In the genomic region with DNA sequence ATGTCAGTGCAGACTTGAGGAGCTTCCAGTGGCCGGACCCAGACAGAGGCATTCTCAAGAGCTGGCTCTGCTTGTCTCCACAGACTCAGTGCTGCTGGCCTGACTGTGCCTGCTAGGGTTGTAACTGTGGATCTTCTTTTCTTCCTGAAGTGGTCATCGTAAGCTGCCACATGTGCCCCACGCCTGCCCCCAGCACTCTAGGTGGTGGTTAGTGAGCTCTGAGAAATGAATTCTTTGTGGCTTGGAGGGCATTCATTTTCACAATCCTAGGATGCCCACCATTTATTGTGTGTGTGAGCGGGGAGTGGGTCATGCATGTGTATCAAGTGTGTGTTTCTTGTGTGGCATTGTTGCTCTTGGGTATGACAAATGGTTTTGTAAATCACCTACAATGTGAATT, we compare ENCODE assay signal across 21 cellular contexts. TPM values are rescaled to one million over a fixed set of nuclear protein-coding genes. Genes with fewer than 3 reads are reported as not detected.
A peak's percentile ranks its signal among the peaks of the same experiment; 100 is the strongest.
DNase-seq lines count a peak whose midpoint lies in the region; ATAC-seq, FAIRE-seq and TF ChIP-seq lines count a peak whose summit lies in the region.
"Had no signal": no experiment of that assay in that cellular context is flagged by ENCODE, and none has a peak within 500 bp of the region (broad histone marks: within the 10 kb centered on the region; RNA-seq: fewer than 3 reads in every experiment).

No MANE protein-coding gene starts in this region.

- peaks cover 6% of the 10 kb centered on the region for H3K4me1 Mint-ChIP-seq in activated naive CD4-positive, alpha-beta T cell treated with anti-CD3 and anti-CD28 coated beads, Interleukin-2, amount 50 U/mL, for 24 hours
- H3K4me1 Mint-ChIP-seq in GM23338 = peaks cover 69% of the 10 kb centered on the region

- H3K27ac ChIP-seq in GM23338 (ENCODE audit: low read depth) (no peak overlapping the region), KOPT-K1 (ENCODE audit: low read depth, low read length, poor library complexity, severe bottlenecking) (peak overlapping the region; percentile 16)
- H3K27ac ChIP-seq: GM23248 had no signal

- H3K4me3 Mint-ChIP-seq in activated naive CD4-positive, alpha-beta T cell treated with anti-CD3 and anti-CD28 coated beads, Interleukin-2, amount 50 U/mL, for 24 hours = no peak overlapping the region
- no peak overlapping the region for H3K4me3 Mint-ChIP-seq in GM23338
- H3K4me3 Mint-ChIP-seq: CD4-positive, CD25-positive, alpha-beta regulatory T cell; CD8-positive, alpha-beta memory T cell had no signal

- no peak overlapping the region for H3K4me3 ChIP-seq in GM23338
- H3K4me3 ChIP-seq: GM12878, GM23248 had no signal

- H3K4me2 ChIP-seq in GM23338 = no peak overlapping the region

- no peak for TF ChIP-seq CTCF in GM23338 (conservative IDR thresholded peaks at IDR 0.05; ENCODE audit: low read depth in 2 of 2)

- no peaks in the 10 kb centered on the region for H3K27me3 ChIP-seq in GM23338 (ENCODE audit: insufficient read depth)
- H3K27me3 ChIP-seq: BE2C had no signal

- no peaks in the 10 kb centered on the region for H3K9me3 Mint-ChIP-seq in activated naive CD4-positive, alpha-beta T cell treated with anti-CD3 and anti-CD28 coated beads, Interleukin-2, amount 50 U/mL, for 24 hours
- no peaks in the 10 kb centered on the region for H3K9me3 Mint-ChIP-seq in GM23338
- H3K9me3 Mint-ChIP-seq: CD4-positive, CD25-positive, alpha-beta regulatory T cell; CD8-positive, alpha-beta memory T cell had no signal

- H3K9me3 ChIP-seq in KOPT-K1 (ENCODE audit: insufficient read depth, low read length, poor library complexity, severe bottlenecking) = no peaks in the 10 kb centered on the region
- H3K9me3 ChIP-seq: BE2C had no signal

- H4K20me1 ChIP-seq in GM23338 (replicated peaks; ENCODE audit: insufficient read depth) = 0 out of 2 replicates have a peak, but pooled peaks cover 2% of the 10 kb centered on the region

- peaks cover 11% of the 10 kb centered on the region for H3K36me3 Mint-ChIP-seq in activated naive CD4-positive, alpha-beta T cell treated with anti-CD3 and anti-CD28 coated beads, Interleukin-2, amount 50 U/mL, for 24 hours
- peaks cover 87% of the 10 kb centered on the region for H3K36me3 Mint-ChIP-seq in GM23338 (ENCODE audit: low read depth)

- no peak for DNase-seq in activated naive CD4-positive, alpha-beta T cell treated with Interleukin-2 at 50 U/mL for 16 hours
- DNase-seq in GM23338 (ENCODE audit: low spot score) = no peak
- peak; percentile 67 for DNase-seq in myocyte (ENCODE audit: low read depth)
- no peak for DNase-seq in NCI-H2029 (lab: John Stamatoyannopoulos, UW)
- no peak for DNase-seq in GM12891 (ENCODE audit: insufficient read length, low spot score)
- no peak for DNase-seq in NOMO-1 treated with dmso at 0.1 percent for 144 hours (lab: John Stamatoyannopoulos, UW; ENCODE audit: unreplicated experiment)
- DNase-seq: BE2C; C1 segment of cervical spinal cord; CD4-positive, CD25-positive, alpha-beta regulatory T cell; CD8-positive, alpha-beta memory T cell; COR-L47; DMS 273 treated with DMSO at 0.1 percent for 48 hours; DMS53; DND-41; EL; GM23248 had no signal

- no peaks in the 10 kb centered on the region for H3K9me2 ChIP-seq in GM23338 (ENCODE audit: insufficient read depth)

- no peak for FAIRE-seq in GM12891 (lab: Jason Lieb, UNC)
- FAIRE-seq: GM12878, GM19239, H54 had no signal

- H3F3A ChIP-seq in GM23338 (replicated peaks; ENCODE audit: low read depth) = no peaks in the 10 kb centered on the region

- H3K36me3 ChIP-seq in GM23338 (ENCODE audit: insufficient read depth) = peaks cover 26% of the 10 kb centered on the region
- peaks cover 97% of the 10 kb centered on the region for H3K36me3 ChIP-seq in KOPT-K1 (ENCODE audit: insufficient read depth, low read length)
- H3K36me3 ChIP-seq: BE2C had no signal

- no peak overlapping the region for H2AFZ ChIP-seq in GM23338
- H2AFZ ChIP-seq: GM23248 had no signal

- ATAC-seq in GM23338 = no peak
- ATAC-seq: GM12878 had no signal

- no peaks in the 10 kb centered on the region for H3K27me3 Mint-ChIP-seq in activated naive CD4-positive, alpha-beta T cell treated with anti-CD3 and anti-CD28 coated beads, Interleukin-2, amount 50 U/mL, for 24 hours
- H3K27me3 Mint-ChIP-seq in GM23338 (ENCODE audit: insufficient read depth, low read depth, poor library complexity) = peaks cover 3% of the 10 kb centered on the region
- H3K27me3 Mint-ChIP-seq: CD4-positive, CD25-positive, alpha-beta regulatory T cell; CD8-positive, alpha-beta memory T cell had no signal

- H3K79me2 ChIP-seq in GM23338 (replicated peaks; ENCODE audit: insufficient read depth) = peaks cover 75% of the 10 kb centered on the region

- H3K4me1 ChIP-seq in GM23338 (ENCODE audit: insufficient read depth) = peaks cover 53% of the 10 kb centered on the region
- H3K4me1 ChIP-seq: BE2C had no signal

- no peak for TF ChIP-seq POLR2A in GM12891 (IDR thresholded peaks at IDR 0.05; ENCODE audit: low read depth, low read length)

- peak overlapping the region; percentile 41 for H3K27ac Mint-ChIP-seq in activated naive CD4-positive, alpha-beta T cell treated with anti-CD3 and anti-CD28 coated beads, Interleukin-2, amount 50 U/mL, for 24 hours
- H3K27ac Mint-ChIP-seq in GM23338 = peak overlapping the region; percentile 80; the same call in 1 of the 2 replicates
- H3K27ac Mint-ChIP-seq: CD4-positive, CD25-positive, alpha-beta regulatory T cell had no signal

TF ChIP-seq in GM23338, 12 proteins besides CTCF, POLR2A, EP300 and RAD21:
- TF ChIP-seq JUNB (IDR thresholded peaks at IDR 0.05; ENCODE audit: unreplicated experiment) (no peak), EZH2phosphoT487 (IDR thresholded peaks at IDR 0.05; ENCODE audit: unreplicated experiment) (no peak)

TF ChIP-seq in GM12891, 5 proteins besides CTCF, POLR2A, EP300 and RAD21:
- TF ChIP-seq POLR2AphosphoS5 (IDR thresholded peaks at IDR 0.05; ENCODE audit: low read depth, low read length) (no peak), PAX5 (IDR thresholded peaks at IDR 0.05; ENCODE audit: insufficient read depth, low read length, severe bottlenecking) (no peak), TAF1 (IDR thresholded peaks at IDR 0.05; ENCODE audit: low read depth, low read length) (no peak), SPI1 (IDR thresholded peaks at IDR 0.05; ENCODE audit: low read depth, low read length) (no peak), POU2F2 (IDR thresholded peaks at IDR 0.05; ENCODE audit: low read depth, low read length) (no peak)

RNA-seq across cellular contexts. Expression of a gene that starts 23.1 kb away (rescaled TPM):
- total RNA-seq in GM23338 (2014; rRNA removed; shearing (Covaris generic)) = 80.4 and 92.3 TPM in 2 replicates
- 16.7 and 20.7 TPM in 2 replicates for polyA plus RNA-seq in GM23338 (2016; fragmentation: Nextera tagmentation; extraction: Ambion mirVana)
- 97.9 and 98.4 TPM in 2 replicates for total RNA-seq in myocyte
- polyA plus RNA-seq in myocyte (2012) = 46.1 TPM
- 8.6 TPM for polyA plus RNA-seq in GM12891 (2012; ENCODE audit: low read depth, missing spikeins)
